Comparison of ENCODE assay signal across 27 cellular contexts in genomic region chr13:30752991-30753616, GRCh38. TPM values are rescaled to one million over a fixed set of nuclear protein-coding genes. Genes with fewer than 3 reads are reported as not detected.
A peak's percentile ranks its signal among the peaks of the same experiment; 100 is the strongest.
DNase-seq lines count a peak whose midpoint lies in the region; ATAC-seq and TF ChIP-seq lines count a peak whose summit lies in the region.
"Had no signal": no experiment of that assay in that cellular context is flagged by ENCODE, and none has a peak within 500 bp of the region (broad histone marks: within the 10 kb centered on the region; RNA-seq: fewer than 3 reads in every experiment).

No MANE protein-coding gene starts in this region.

- H3K27ac ChIP-seq in CD8-positive, alpha-beta T cell (ENCODE audit: low read depth, low read length) = no peak overlapping the region
- H3K27ac ChIP-seq in neutrophil = peak overlapping the region; percentile 94
- H3K27ac ChIP-seq: 22Rv1, testis, VCaP had no signal

- H3K36me3 ChIP-seq in CD8-positive, alpha-beta T cell (ENCODE audit: insufficient read depth, low read length) = peaks cover 7% of the 10 kb centered on the region
- H3K36me3 ChIP-seq in neutrophil = peaks cover 100% of the 10 kb centered on the region

- H3K9me3 ChIP-seq in CD8-positive, alpha-beta T cell (ENCODE audit: low read length) = no peaks in the 10 kb centered on the region
- H3K9me3 ChIP-seq in neutrophil = no peaks in the 10 kb centered on the region
- H3K9me3 ChIP-seq: heart left ventricle, testis had no signal

- no peaks in the 10 kb centered on the region for H3K4me1 ChIP-seq in CD8-positive, alpha-beta T cell (ENCODE audit: insufficient read depth, low read length)
- H3K4me1 ChIP-seq in neutrophil (ENCODE audit: control insufficient read depth in 1 of 2, insufficient read depth in 1 of 2, low read depth in 1 of 2, low read length in 1 of 2) = peaks cover 34 to 57% of the 10 kb centered on the region in 2 experiments
- H3K4me1 ChIP-seq: testis had no signal

- no peak for TF ChIP-seq CTCF in CD8-positive, alpha-beta T cell (IDR thresholded peaks at IDR 0.05)
- no peak for TF ChIP-seq CTCF in neutrophil (IDR thresholded peaks at IDR 0.05)
- no peak for TF ChIP-seq CTCF in chondrocyte (IDR thresholded peaks at IDR 0.05)

- no peak overlapping the region for H3K4me3 ChIP-seq in CD8-positive, alpha-beta T cell (ENCODE audit: low read depth, low read length)
- no peak overlapping the region for H3K4me3 ChIP-seq in neutrophil (ENCODE audit: low read depth in 1 of 2, low read length in 1 of 2)
- H3K4me3 ChIP-seq: heart left ventricle, testis had no signal

- no peak overlapping the region for H3K27ac Mint-ChIP-seq in CD8-positive, alpha-beta T cell
- no peak overlapping the region for H3K27ac Mint-ChIP-seq in chondrocyte (ENCODE audit: unreplicated experiment)
- H3K27ac Mint-ChIP-seq: activated naive CD4-positive, alpha-beta T cell treated with anti-CD3 and anti-CD28 coated beads, Interleukin-2, amount 50 U/mL, for 24 hours; CD4-positive, CD25-positive, alpha-beta regulatory T cell; stimulated activated memory B cell treated with anti-CD40 and anti-IgM and Interleukin-4, amounts not matched to agents 10 μg/mL and 1 μg/mL and 100 μg/mL, for 72 hours had no signal

- intact Hi-C loops in CD8-positive, alpha-beta T cell (cut with DNase I, micrococcal nuclease) = no loop called here

- no peak overlapping the region for H3K4me3 Mint-ChIP-seq in CD8-positive, alpha-beta T cell
- H3K4me3 Mint-ChIP-seq in chondrocyte (ENCODE audit: unreplicated experiment) = no peak overlapping the region
- H3K4me3 Mint-ChIP-seq: activated naive CD4-positive, alpha-beta T cell treated with anti-CD3 and anti-CD28 coated beads, Interleukin-2, amount 50 U/mL, for 24 hours; CD4-positive, CD25-positive, alpha-beta regulatory T cell; IgD-negative memory B cell; stimulated activated memory B cell treated with anti-CD40 and anti-IgM and Interleukin-4, amounts not matched to agents 10 μg/mL and 1 μg/mL and 100 μg/mL, for 72 hours had no signal

- peaks cover 77% of the 10 kb centered on the region for H3K36me3 Mint-ChIP-seq in CD8-positive, alpha-beta T cell
- H3K36me3 Mint-ChIP-seq in chondrocyte (ENCODE audit: low read depth) = no peaks in the 10 kb centered on the region

- POLR2A ChIA-PET in CD8-positive, alpha-beta T cell (lab: Charles Lee) = interaction anchor here (0.8 to 0.9 kb wide), 2 partner anchors 15 to 100 kb away, joined by 3 to 4 read pairs; no protein-coding TSS in a partner anchor

- no peaks in the 10 kb centered on the region for H3K27me3 ChIP-seq in CD8-positive, alpha-beta T cell (ENCODE audit: insufficient read depth, low read length)
- no peaks in the 10 kb centered on the region for H3K27me3 ChIP-seq in neutrophil
- H3K27me3 ChIP-seq: testis had no signal

- H3K4me1 Mint-ChIP-seq in CD8-positive, alpha-beta T cell (ENCODE audit: low read depth) = peaks cover 15% of the 10 kb centered on the region
- H3K4me1 Mint-ChIP-seq in chondrocyte (ENCODE audit: low read depth) = peaks cover 32% of the 10 kb centered on the region
- H3K4me1 Mint-ChIP-seq: IgD-negative memory B cell; stimulated activated memory B cell treated with anti-CD40 and anti-IgM and Interleukin-4, amounts not matched to agents 10 μg/mL and 1 μg/mL and 100 μg/mL, for 72 hours had no signal

- CTCF ChIA-PET in CD8-positive, alpha-beta T cell (lab: Charles Lee) = interaction anchor here (0.9 kb wide), 1 partner anchor 30 kb away, joined by 3 read pairs; no protein-coding TSS in a partner anchor

- H3K9me3 Mint-ChIP-seq in CD8-positive, alpha-beta T cell = no peaks in the 10 kb centered on the region
- no peaks in the 10 kb centered on the region for H3K9me3 Mint-ChIP-seq in chondrocyte (ENCODE audit: low read depth)
- H3K9me3 Mint-ChIP-seq: activated naive CD4-positive, alpha-beta T cell treated with anti-CD3 and anti-CD28 coated beads, Interleukin-2, amount 50 U/mL, for 24 hours; CD4-positive, CD25-positive, alpha-beta regulatory T cell; IgD-negative memory B cell; stimulated activated memory B cell treated with anti-CD40 and anti-IgM and Interleukin-4, amounts not matched to agents 10 μg/mL and 1 μg/mL and 100 μg/mL, for 72 hours had no signal

- peak; percentile 34 for ATAC-seq in CD8-positive, alpha-beta T cell
- ATAC-seq in HG03521 (IDR thresholded peaks at IDR 0.05; ENCODE audit: unreplicated experiment) = no peak
- ATAC-seq: left colon; stimulated activated memory B cell treated with anti-CD40 and anti-IgM and Interleukin-4, amounts not matched to agents 10 μg/mL and 1 μg/mL and 100 μg/mL, for 72 hours had no signal

- H3K27me3 Mint-ChIP-seq in CD8-positive, alpha-beta T cell (ENCODE audit: low read depth) = no peaks in the 10 kb centered on the region
- peaks cover 2% of the 10 kb centered on the region for H3K27me3 Mint-ChIP-seq in chondrocyte (ENCODE audit: low read depth)
- H3K27me3 Mint-ChIP-seq: activated naive CD4-positive, alpha-beta T cell treated with anti-CD3 and anti-CD28 coated beads, Interleukin-2, amount 50 U/mL, for 24 hours; CD4-positive, CD25-positive, alpha-beta regulatory T cell; IgD-negative memory B cell; stimulated activated memory B cell treated with anti-CD40 and anti-IgM and Interleukin-4, amounts not matched to agents 10 μg/mL and 1 μg/mL and 100 μg/mL, for 72 hours had no signal

- peak; percentile 8 for DNase-seq in DMS 273 (lab: John Stamatoyannopoulos, UW; ENCODE audit: unreplicated experiment)
- DNase-seq in DMS 273 treated with DMSO at 0.1 percent for 48 hours (lab: John Stamatoyannopoulos, UW) = no peak
- no peak for DNase-seq in CD8-positive, alpha-beta T cell
- DNase-seq in SK-N-DZ (ENCODE audit: low spot score) = peak; percentile 17
- no peak for DNase-seq in chondrocyte (ENCODE audit: low spot score)
- no peak for DNase-seq in hepatic stellate cell (ENCODE audit: low spot score)
- DNase-seq: activated CD4-positive, alpha-beta T cell treated with anti-CD3 and anti-CD28 coated beads for 48 hours; anterior cingulate cortex; CD4-positive, CD25-positive, alpha-beta regulatory T cell; GDM1; left colon; mesendoderm; NCI-H1105; NCI-H1930; NCI-H526 treated with DMSO at 0.1 percent for 48 hours; RPMI8226; stimulated activated CD4-positive, alpha-beta T cell treated with anti-CD3 and anti-CD28 coated beads, Interleukin-4, amount 100 ng/mL, for 1 hour; testis had no signal

RNA-seq across cellular contexts. Expression of gene ALOX5AP, which starts 17.8 kb away (rescaled TPM):
- total RNA-seq in CD8-positive, alpha-beta T cell = 10 to 100 TPM; 16.3 to 16.6 TPM
- not detected in 2 replicates for polyA plus RNA-seq in SK-N-DZ (2014; cell fraction: cytosol; rRNA removed)
- not detected in 2 replicates for polyA plus RNA-seq in SK-N-DZ (2014; cell fraction: nucleus; rRNA removed)
- 0.57 to 2.1 TPM (median 1.1 TPM) in 3 replicates for total RNA-seq in chondrocyte
- total RNA-seq: osteocyte had no signal

Comparison
In these comparisons a context has a peak if more than half of its experiments do, and no peak if none do; other contexts are left out.
1. DNase-seq: peak in DMS 273 (single experiment) and SK-N-DZ (single experiment); none in DMS 273 treated with DMSO at 0.1 percent for 48 hours (single experiment), CD8-positive, alpha-beta T cell (0 of 7), chondrocyte (single experiment) and hepatic stellate cell (single experiment).